In the genomic region with DNA sequence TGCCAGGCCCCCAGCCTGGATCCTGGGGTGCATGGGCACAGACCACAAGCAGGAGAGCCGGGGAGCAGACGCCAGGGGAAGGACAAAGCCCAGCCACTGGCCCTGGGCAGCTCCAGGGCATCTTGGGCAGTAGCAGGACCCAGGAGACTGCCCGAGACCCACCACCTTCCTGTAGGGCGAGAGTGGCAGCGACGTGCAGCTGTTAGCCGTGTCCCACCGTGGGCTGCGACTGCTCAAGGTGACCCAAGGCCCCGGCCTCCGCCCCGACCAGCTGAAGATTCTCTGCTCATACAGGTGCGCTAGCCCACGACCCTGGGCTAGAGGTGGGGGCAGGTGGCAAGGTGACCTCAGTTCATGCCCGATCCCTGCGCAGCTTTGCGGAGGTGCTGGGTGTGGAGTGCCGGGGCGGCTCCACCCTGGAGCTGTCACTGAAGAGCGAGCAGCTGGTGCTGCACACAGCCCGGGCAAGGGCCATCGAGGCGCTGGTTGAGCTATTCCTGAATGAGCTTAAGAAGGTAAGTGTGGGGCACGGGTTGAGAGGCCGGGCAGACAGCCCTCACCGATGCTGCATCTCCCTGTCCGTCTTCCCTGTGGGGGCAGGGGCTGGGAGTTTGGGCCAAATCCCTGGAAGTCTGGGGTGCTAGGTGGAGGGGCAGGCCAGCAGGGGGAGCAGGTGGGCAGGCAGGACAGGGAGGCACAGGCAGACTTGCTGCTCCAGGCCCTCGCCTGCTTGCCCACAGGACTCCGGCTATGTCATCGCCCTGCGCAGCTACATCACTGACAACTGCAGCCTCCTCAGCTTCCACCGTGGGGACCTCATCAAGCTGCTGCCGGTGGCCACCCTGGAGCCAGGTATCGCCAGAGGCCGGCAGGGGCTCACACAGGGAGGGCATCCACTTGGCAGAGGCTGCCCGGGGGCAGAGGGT, we compare ENCODE assay signal across 1 cellular context.
TF ChIP-seq lines count a peak whose summit lies in the region.

No MANE protein-coding gene starts in this region.

TF ChIP-seq in endothelial cell of umbilical vein, 7 proteins besides CTCF, POLR2A, EP300 and RAD21:
- TF ChIP-seq POLR2AphosphoS5 (IDR thresholded peaks at IDR 0.05; ENCODE audit: insufficient read depth, low read depth, low read length), result no peak
- TF ChIP-seq MYC (IDR thresholded peaks at IDR 0.05; ENCODE audit: low read depth, low read length), result no peak
- TF ChIP-seq, protein P1, sequence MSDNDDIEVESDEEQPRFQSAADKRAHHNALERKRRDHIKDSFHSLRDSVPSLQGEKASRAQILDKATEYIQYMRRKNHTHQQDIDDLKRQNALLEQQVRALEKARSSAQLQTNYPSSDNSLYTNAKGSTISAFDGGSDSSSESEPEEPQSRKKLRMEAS (IDR thresholded peaks at IDR 0.05; ENCODE audit: insufficient read depth, insufficient read length), result no peak
- no peak for TF ChIP-seq JUN (IDR thresholded peaks at IDR 0.05; ENCODE audit: borderline replicate concordance, insufficient read depth, insufficient read length, low read depth)
- TF ChIP-seq FOS (IDR thresholded peaks at IDR 0.05; ENCODE audit: borderline replicate concordance, insufficient read depth, low read length), result no peak
- no peak for TF ChIP-seq GATA2 (IDR thresholded peaks at IDR 0.05; ENCODE audit: insufficient read depth, insufficient read length, low read depth, low read length)
- TF ChIP-seq EZH2 (IDR thresholded peaks at IDR 0.05; ENCODE audit: borderline replicate concordance, low read depth, low read length, severe bottlenecking), result no peak
